7 cellular contexts compared by ENCODE assay signal in the genomic region with DNA sequence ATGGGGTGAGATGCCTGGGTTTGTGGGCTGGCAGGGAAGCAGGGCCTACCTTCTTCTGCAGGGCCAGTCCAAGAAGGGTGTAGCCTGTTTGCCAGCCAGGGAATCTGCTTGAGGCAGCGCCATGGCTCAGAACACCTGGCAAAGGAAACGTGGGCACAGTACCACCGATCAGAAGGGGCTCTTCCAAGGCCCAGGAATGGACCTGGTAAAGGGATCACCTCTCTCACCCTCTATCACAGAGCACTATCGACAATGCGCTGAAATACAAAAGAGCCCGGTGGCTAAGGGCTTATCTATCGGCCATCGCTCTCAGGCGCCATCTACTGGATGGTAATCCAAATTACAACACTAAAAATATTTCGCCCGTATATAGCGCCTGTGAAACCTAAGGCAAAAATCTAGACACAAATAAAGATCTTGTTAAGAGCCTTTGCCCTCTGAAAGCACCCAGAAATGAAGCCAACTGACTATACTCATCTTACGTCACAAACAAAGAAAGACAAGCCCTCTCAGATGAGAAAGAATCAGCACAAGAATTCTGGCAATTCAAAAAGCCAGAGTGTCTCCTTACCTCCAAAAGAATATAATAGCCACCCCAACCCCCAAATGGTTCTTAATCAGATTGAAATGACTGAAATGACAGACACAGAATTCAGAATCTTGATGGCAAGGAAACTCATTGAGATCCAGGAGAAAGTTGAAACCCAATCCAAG.
A peak's percentile ranks its signal among the peaks of the same experiment; 100 is the strongest.
DNase-seq lines count a peak whose midpoint lies in the region; ATAC-seq, FAIRE-seq and TF ChIP-seq lines count a peak whose summit lies in the region.

No MANE protein-coding gene starts in this region.

- no peaks in the 10 kb centered on the region for H3K27me3 ChIP-seq in bronchial epithelial cell (ENCODE audit: control insufficient read depth, insufficient read depth, low read length)

- peaks cover 18% of the 10 kb centered on the region for H3K9me3 Mint-ChIP-seq in HFFc6
- H3K9me3 Mint-ChIP-seq in naive thymus-derived CD8-positive, alpha-beta T cell = peaks cover 0 to 22% (median 4%) of the 10 kb centered on the region in 9 donors

- H3K4me3 Mint-ChIP-seq in HFFc6 = no peak overlapping the region
- H3K4me3 Mint-ChIP-seq in naive thymus-derived CD8-positive, alpha-beta T cell = no peak overlapping the region

- DNase-seq in GM12864 (ENCODE audit: low read depth) = peak; percentile 12
- DNase-seq in HFFc6 = no peak
- peak; percentile 26 for DNase-seq in RPMI8226
- peak; percentile 17 for DNase-seq in bronchial epithelial cell (ENCODE audit: low read depth)
- peak in 5 of 10 donors; percentile 4 to 32 (median 24) for DNase-seq in naive thymus-derived CD8-positive, alpha-beta T cell
- no peak for DNase-seq in NCI-H226

- no peak overlapping the region for H3K27ac Mint-ChIP-seq in HFFc6
- H3K27ac Mint-ChIP-seq in naive thymus-derived CD8-positive, alpha-beta T cell = no peak overlapping the region

- ATAC-seq in naive thymus-derived CD8-positive, alpha-beta T cell = peak; percentile 29 to 41
- ATAC-seq in GM18907 (IDR thresholded peaks at IDR 0.05; ENCODE audit: unreplicated experiment) = no peak

- peaks cover 11% of the 10 kb centered on the region; the same call in 1 of the 2 replicates for H3K36me3 Mint-ChIP-seq in HFFc6 (ENCODE audit: low read depth)
- H3K36me3 Mint-ChIP-seq in naive thymus-derived CD8-positive, alpha-beta T cell = peaks cover 0 to 8% (median 0%) of the 10 kb centered on the region in 3 donors

- no peaks in the 10 kb centered on the region for H3K36me3 ChIP-seq in bronchial epithelial cell (ENCODE audit: control insufficient read depth, insufficient read depth, low read length)

- peaks cover 27% of the 10 kb centered on the region for H3K4me1 Mint-ChIP-seq in HFFc6 (ENCODE audit: low read depth)
- no peaks in the 10 kb centered on the region for H3K4me1 Mint-ChIP-seq in naive thymus-derived CD8-positive, alpha-beta T cell

- H3K27me3 Mint-ChIP-seq in HFFc6 (ENCODE audit: insufficient read depth) = no peaks in the 10 kb centered on the region; the same call in 1 of the 2 replicates
- H3K27me3 Mint-ChIP-seq in naive thymus-derived CD8-positive, alpha-beta T cell = peaks cover 0 to 15% (median 13%) of the 10 kb centered on the region in 5 donors

- TF ChIP-seq CTCF in GM12864 (IDR thresholded peaks at IDR 0.05; ENCODE audit: low read depth, low read length, missing control alignments) (peak; percentile 73), HFFc6 (IDR thresholded peaks at IDR 0.05) (peak; percentile 75), bronchial epithelial cell (IDR thresholded peaks at IDR 0.05; ENCODE audit: insufficient read depth, low read length, severe bottlenecking) (peak; percentile 42)

- POLR2A ChIA-PET in naive thymus-derived CD8-positive, alpha-beta T cell (lab: Charles Lee) = no interaction called here

- H3K4me3 ChIP-seq in GM12864 (ENCODE audit: low read depth, low read length) (no peak overlapping the region), bronchial epithelial cell (ENCODE audit: low read depth, low read length) (no peak overlapping the region)

- no peak for FAIRE-seq in bronchial epithelial cell (lab: Jason Lieb, UNC)

Comparison
In these comparisons a context has a peak if more than half of its experiments do, and no peak if none do; other contexts are left out.
1. DNase-seq: peak in GM12864 (single experiment), RPMI8226 (single experiment) and bronchial epithelial cell (single experiment); none in HFFc6 (single experiment) and NCI-H226 (single experiment).
2. Peak in every context shown above with its lines, with median percentiles within 50 percentile points of each other: CTCF ChIP-seq.